In genomic region chr3:60424942-60425341, GRCh38 we compare ENCODE assay signal across 18 cellular contexts.
DNase-seq lines count a peak whose midpoint lies in the region; ATAC-seq, FAIRE-seq and TF ChIP-seq lines count a peak whose summit lies in the region.
"Had no signal": no experiment of that assay in that cellular context is flagged by ENCODE, and none has a peak within 500 bp of the region (broad histone marks: within the 10 kb centered on the region; RNA-seq: fewer than 3 reads in every experiment).

No MANE protein-coding gene starts in this region.

- H4K5ac ChIP-seq in H1 (ENCODE audit: insufficient read length, low read depth, low read length): no peak overlapping the region

- H3K4me3 ChIP-seq in H7 (ENCODE audit: insufficient read depth, low read depth, low read length) (no peak overlapping the region), H1 (ENCODE audit: extremely low read depth in 1 of 4, insufficient read depth in 2 of 4, low read depth in 3 of 4, low read length in 4 of 4) (no peak overlapping the region), hepatocyte (no peak overlapping the region)
- H3K4me3 ChIP-seq: GM12878, HAP-1 had no signal

- no peak overlapping the region for H2BK15ac ChIP-seq in H1 (ENCODE audit: low read length)

- no peak overlapping the region for H2BK12ac ChIP-seq in H1 (ENCODE audit: low read depth, low read length)

- CTCF ChIA-PET in H1 (lab: Charles Lee; ENCODE audit: partially characterized antibody): interaction anchor here (1.9 to 2.3 kb wide), 2 partner anchors 11 to 20 kb away, joined by 3 to 8 read pairs; no protein-coding TSS in a partner anchor
- CTCF ChIA-PET in GM10248 (lab: Yijun Ruan, JAX): no interaction called here

- POLR2A ChIA-PET in H1 (lab: Charles Lee; ENCODE audit: partially characterized antibody) (no interaction called here), GM10248 (lab: Yijun Ruan, JAX) (no interaction called here)

- no peak overlapping the region for H3K4ac ChIP-seq in H1 (replicated peaks; ENCODE audit: insufficient read length, low read depth, low read length)

- DNase-seq in H7 (peak; percentile 19), NCI-H146 (lab: John Stamatoyannopoulos, UW) (peak; percentile 66), H1 (ENCODE audit: low read depth in 1 of 2, low spot score in 2 of 2) (no peak), iPS-NIHi11 (ENCODE audit: low spot score) (peak; percentile 41), GM10248 (ENCODE audit: extremely low spot score) (no peak), NCI-H2171 (lab: John Stamatoyannopoulos, UW) (no peak), hepatocyte (ENCODE audit: low spot score) (no peak)
- DNase-seq: C1 segment of cervical spinal cord; Calu3; CD4-positive, alpha-beta memory T cell; COR-L47; DMS53; DMS79 treated with DMSO at 0.1 percent for 48 hours; GOT3; HFFc6 had no signal

- no peak overlapping the region for H2BK120ac ChIP-seq in H1 (replicated peaks; ENCODE audit: low read depth, low read length)

- H3K4me1 ChIP-seq in H1 (replicated peaks in 1 of 4; ENCODE audit: control insufficient read depth in 3 of 4, insufficient read depth in 4 of 4, low read length in 3 of 4) (peaks cover 0 to 3% (median 0%) of the 10 kb centered on the region in 4 experiments; a peak in 1 of 7 replicates), hepatocyte (ENCODE audit: insufficient read depth) (no peaks in the 10 kb centered on the region)

- H3K23me2 ChIP-seq in H1 (ENCODE audit: low read depth, low read length): no peaks in the 10 kb centered on the region; the same call in 1 of the 2 replicates

- H3K79me1 ChIP-seq in H1 (ENCODE audit: low read depth, low read length): no peaks in the 10 kb centered on the region

- ATAC-seq in HG03442 (IDR thresholded peaks at IDR 0.05; ENCODE audit: unreplicated experiment): no peak
- ATAC-seq: GM12878 had no signal

- H2BK20ac ChIP-seq in H1 (ENCODE audit: low read length): no peak overlapping the region

- H3K27me3 ChIP-seq in H7 (ENCODE audit: control insufficient read depth, insufficient read depth, low read length) (no peaks in the 10 kb centered on the region), H1 (replicated peaks in 1 of 4; ENCODE audit: control insufficient read depth in 3 of 4, extremely low read depth in 1 of 4, insufficient read depth in 3 of 4, low read length in 3 of 4) (no peaks in the 10 kb centered on the region), hepatocyte (no peaks in the 10 kb centered on the region)

- H3K36me3 ChIP-seq in H7 (replicated peaks; ENCODE audit: control insufficient read depth, insufficient read depth, low read length) (no peaks in the 10 kb centered on the region), H1 (ENCODE audit: control insufficient read depth in 2 of 4, insufficient read depth in 4 of 4, low read length in 3 of 4) (no peaks in the 10 kb centered on the region), hepatocyte (replicated peaks; ENCODE audit: insufficient read depth, low read depth) (no peaks in the 10 kb centered on the region)
- H3K36me3 ChIP-seq: HAP-1 had no signal

- WGBS in H1 (ENCODE audit: extremely low coverage in 1 of 2, insufficient coverage in 1 of 2, insufficient read length in 1 of 2, insufficient replicate concordance in 2 of 2, low coverage in 1 of 2, low lambda C conversion rate in 2 of 2, missing lambda C conversion rate in 1 of 2), 2 experiments: 85% methylated on average over 2 of the region's 2 CpGs; no CpG with 5 or more reads in 1 of the 2 experiments
- 85% methylated on average over 2 of the region's 2 CpGs for WGBS in hepatocyte (ENCODE audit: low lambda C conversion rate, missing lambda C conversion rate)

- no peak for TF ChIP-seq POLR2A in H1 (IDR thresholded peaks at IDR 0.05; ENCODE audit: control extremely low read depth in 1 of 2, low read depth in 2 of 2, low read length in 2 of 2)

- H3K56ac ChIP-seq in H1 (replicated peaks; ENCODE audit: insufficient read length, low read depth, low read length): no peak overlapping the region

- no peak for TF ChIP-seq EP300 in H1 (IDR thresholded peaks at IDR 0.05; ENCODE audit: borderline replicate concordance in 1 of 2, low read depth in 2 of 2, low read length in 2 of 2)

- H3K9me3 ChIP-seq in H1 (ENCODE audit: insufficient read depth in 2 of 2, low read depth in 1 of 2, low read length in 1 of 2): no peaks in the 10 kb centered on the region
- H3K9me3 ChIP-seq in hepatocyte (ENCODE audit: low read depth): no peaks in the 10 kb centered on the region
- H3K9me3 ChIP-seq: HAP-1 had no signal

- no peak overlapping the region for H4K91ac ChIP-seq in H1 (replicated peaks; ENCODE audit: insufficient read length, low read length)

- H3K4me2 ChIP-seq in H1 (ENCODE audit: insufficient read depth in 1 of 2, low read depth in 2 of 2, low read length in 2 of 2) (no peak overlapping the region), hepatocyte (no peak overlapping the region)

- FAIRE-seq in H1 (lab: Jason Lieb, UNC): peak; percentile 68
- FAIRE-seq: GM12878 had no signal

- H3K79me2 ChIP-seq in H1 (ENCODE audit: control insufficient read depth in 1 of 2, insufficient read depth in 2 of 2, low read length in 2 of 2) (no peaks in the 10 kb centered on the region), hepatocyte (no peaks in the 10 kb centered on the region)

- H3K9ac ChIP-seq in H1 (replicated peaks in 1 of 4; ENCODE audit: extremely low read depth in 1 of 4, low read depth in 3 of 4, low read length in 3 of 4): no peak overlapping the region

- no peak overlapping the region for H2AFZ ChIP-seq in H1 (ENCODE audit: low read length)
- no peak overlapping the region for H2AFZ ChIP-seq in hepatocyte

- H3K9me2 ChIP-seq in hepatocyte (replicated peaks; ENCODE audit: insufficient read depth): no peaks in the 10 kb centered on the region

- no peak overlapping the region for H4K8ac ChIP-seq in H1 (ENCODE audit: extremely low read depth, insufficient read depth, low read length)

- peak; percentile 18 to 40; a peak in 2 of 4 replicates for TF ChIP-seq RAD21 in H1 (IDR thresholded peaks at IDR 0.05 in 1 of 2, conservative IDR thresholded peaks at IDR 0.05 in 1 of 2; ENCODE audit: low read depth in 2 of 2, low read length in 2 of 2)

- H3K23ac ChIP-seq in H1 (ENCODE audit: insufficient read length): no peak overlapping the region

- H3K18ac ChIP-seq in H1 (ENCODE audit: extremely low read depth, low read length): no peak overlapping the region

- H3K14ac ChIP-seq in H1 (ENCODE audit: insufficient read length): no peak overlapping the region

- no peak overlapping the region for H3K27ac ChIP-seq in H1 (ENCODE audit: low read depth, low read length)
- no peak overlapping the region for H3K27ac ChIP-seq in hepatocyte

- H2BK5ac ChIP-seq in H1 (ENCODE audit: low read depth, low read length): no peak overlapping the region

- H4K20me1 ChIP-seq in H1 (replicated peaks in 1 of 2; ENCODE audit: control insufficient read depth in 1 of 2, insufficient read depth in 2 of 2, low read length in 2 of 2): no peaks in the 10 kb centered on the region
- H4K20me1 ChIP-seq in hepatocyte (ENCODE audit: insufficient read depth, poor library complexity, severe bottlenecking): no peaks in the 10 kb centered on the region

- H2AK5ac ChIP-seq in H1 (ENCODE audit: low read depth, low read length): no peak overlapping the region

- TF ChIP-seq CTCF in H1 (IDR thresholded peaks at IDR 0.05; ENCODE audit: control extremely low read depth in 1 of 3, insufficient read depth in 1 of 3, low read depth in 1 of 3, low read length in 3 of 3) (peak in 1 of 3 experiments; percentile 17; a peak in 1 of 4 replicates), GM10248 (IDR thresholded peaks at IDR 0.05; ENCODE audit: control extremely low read depth, extremely low read depth, low read depth, missing control alignments) (no peak), hepatocyte (IDR thresholded peaks at IDR 0.05; ENCODE audit: poor library complexity) (no peak)

TF ChIP-seq in H1, 55 proteins besides CTCF, POLR2A, EP300 and RAD21:
- TF ChIP-seq CEBPB (IDR thresholded peaks at IDR 0.05; ENCODE audit: low read depth, low read length) (peak; percentile 70; the same call in 1 of the 2 replicates), SUZ12 (IDR thresholded peaks at IDR 0.05; ENCODE audit: low read length) (no peak)

Comparison
In these comparisons a context has a peak if more than half of its experiments do, and no peak if none do; other contexts are left out.
1. DNase-seq: peak in H7 (single experiment), NCI-H146 (single experiment) and iPS-NIHi11 (single experiment); none in H1 (0 of 2), GM10248 (single experiment), NCI-H2171 (single experiment) and hepatocyte (single experiment).